In genomic region chr9:95494416-95495371, GRCh38 we compare ENCODE assay signal across 8 cellular contexts. TPM values are rescaled to one million over a fixed set of nuclear protein-coding genes. Genes with fewer than 3 reads are reported as not detected.
A peak's percentile ranks its signal among the peaks of the same experiment; 100 is the strongest.
DNase-seq lines count a peak whose midpoint lies in the region; ATAC-seq and TF ChIP-seq lines count a peak whose summit lies in the region.

No MANE protein-coding gene starts in this region.

- DNase-seq in NCI-H1930 (lab: John Stamatoyannopoulos, UW): peak; percentile 63 to 69
- DNase-seq in activated CD4-positive, CD25-positive, alpha-beta regulatory T cell treated with anti-CD3 and anti-CD28 coated beads, Interleukin-2, amount 50 U/mL, for 72 hours: peak; percentile 78
- DNase-seq in dorsolateral prefrontal cortex: peak in 4 of 10 donors; percentile 29 to 55 (median 52)
- peak; percentile 81 for DNase-seq in sigmoid colon
- DNase-seq in ACHN: no peak
- no peak for DNase-seq in inferior parietal cortex (ENCODE audit: extremely low spot score)

- no peaks in the 10 kb centered on the region for H3K27me3 ChIP-seq in dorsolateral prefrontal cortex
- H3K27me3 ChIP-seq in sigmoid colon: no peaks in the 10 kb centered on the region

- TF ChIP-seq CTCF in dorsolateral prefrontal cortex (IDR thresholded peaks at IDR 0.05 in 54 of 56, conservative IDR thresholded peaks at IDR 0.05 in 2 of 56; ENCODE audit: low read depth in 1 of 56, partially characterized antibody in 56 of 56) (no peak), sigmoid colon (IDR thresholded peaks at IDR 0.05) (no peak)

- H3K36me3 ChIP-seq in sigmoid colon: no peaks in the 10 kb centered on the region

- in situ Hi-C loops in ACHN (cut with HindIII; ENCODE audit: low pct_ligation_motif_present, low pct_unique_long_range_greater_than_20kb, low sequenced_read_pairs): no loop called here

- TF ChIP-seq POLR2A in sigmoid colon (IDR thresholded peaks at IDR 0.05): no peak

- H3K4me1 ChIP-seq in sigmoid colon: peaks cover 0 to 35% (median 29%) of the 10 kb centered on the region in 4 donors

- peak; percentile 93 for ATAC-seq in GM18502 (IDR thresholded peaks at IDR 0.05; ENCODE audit: poor library complexity, unreplicated experiment)
- ATAC-seq in HG02642 (IDR thresholded peaks at IDR 0.05; ENCODE audit: poor library complexity, unreplicated experiment): peak; percentile 94

- intact Hi-C loops in dorsolateral prefrontal cortex (cut with DNase I) (no loop called here), sigmoid colon (cut with DNase I) (no loop called here)

- H3K27ac ChIP-seq in dorsolateral prefrontal cortex (peak overlapping the region in 56 of 59 donors; percentile 6 to 88 (median 72)), sigmoid colon (peak overlapping the region in 2 of 4 donors; percentile 17 to 23)

- 52 to 66% methylated on average over 29 of the region's 29 CpGs for WGBS in sigmoid colon, 2 donors

- H3K4me3 ChIP-seq in dorsolateral prefrontal cortex (peak overlapping the region in 56 of 59 donors; percentile 9 to 68 (median 46)), sigmoid colon (peak overlapping the region in 3 of 4 donors; percentile 1 to 8 (median 1))

- no peaks in the 10 kb centered on the region for H3K9me3 ChIP-seq in sigmoid colon

- TF ChIP-seq EP300 in sigmoid colon (IDR thresholded peaks at IDR 0.05): no peak

RNA-seq across cellular contexts. Expression of gene PTCH1, which starts 22.1 kb away (rescaled TPM):
- total RNA-seq in dorsolateral prefrontal cortex (100 to 1,000 TPM in 1 of 120 experiments, 10 to 100 TPM in 119; 17.9 to 104 (median 46.0) TPM), sigmoid colon (10 to 100 TPM in 1 of 4 donors, 1 to 10 TPM in 3; 7.1 to 10.7 (median 8.7) TPM)
- polyA plus RNA-seq in sigmoid colon: 1 to 10 TPM; 2.3 to 7.2 (median 7.0) TPM

Comparison
In these comparisons a context has a peak if more than half of its experiments do, and no peak if none do; other contexts are left out.
1. DNase-seq: peak in NCI-H1930 (2 of 2), activated CD4-positive, CD25-positive, alpha-beta regulatory T cell treated with anti-CD3 and anti-CD28 coated beads, Interleukin-2, amount 50 U/mL, for 72 hours (single experiment) and sigmoid colon (single experiment); none in ACHN (single experiment) and inferior parietal cortex (single experiment).